Comparison of ENCODE assay signal across 28 cellular contexts in genomic region chr3:177330771-177331170, GRCh38.
DNase-seq lines count a peak whose midpoint lies in the region; ATAC-seq, FAIRE-seq and TF ChIP-seq lines count a peak whose summit lies in the region.
"Had no signal": no experiment of that assay in that cellular context is flagged by ENCODE, and none has a peak within 500 bp of the region (broad histone marks: within the 10 kb centered on the region; RNA-seq: fewer than 3 reads in every experiment).

No MANE protein-coding gene starts in this region.

- H4K20me1 ChIP-seq in HepG2 (ENCODE audit: insufficient read depth, low read length) (no peaks in the 10 kb centered on the region), SU-DHL-6 (ENCODE audit: low read depth, low read length) (no peaks in the 10 kb centered on the region)

- intact Hi-C loops in HepG2 (cut with micrococcal nuclease; ENCODE audit: unreplicated experiment) (no loop called here), right lobe of liver (cut with DNase I) (no loop called here), heart right ventricle (cut with DNase I) (loop anchor here in 1 of 10 donors (10.0 kb wide), 1 partner anchor 116 kb away; no protein-coding TSS in a partner anchor), Calu3 (cut with micrococcal nuclease; ENCODE audit: unreplicated experiment) (no loop called here)

- FAIRE-seq in HepG2 (lab: Jason Lieb, UNC), result no peak
- FAIRE-seq: endometrium, GM12892 had no signal

- CTCF ChIA-PET in HepG2 (lab: Yijun Ruan, JAX; ENCODE audit: low intra/inter-chr PET ratio, low total read pairs) (no interaction called here), Calu3 (lab: Charles Lee) (no interaction called here)

- H3K27me3 Mint-ChIP-seq in Calu3 (ENCODE audit: unreplicated experiment), result no peaks in the 10 kb centered on the region
- H3K27me3 Mint-ChIP-seq: activated naive CD8-positive, alpha-beta T cell treated with anti-CD3 and anti-CD28 coated beads, Interleukin-2, amount 50 U/mL, for 24 hours; CD4-positive, CD25-positive, alpha-beta regulatory T cell had no signal

- 55% methylated on average over 6 of the region's 6 CpGs for WGBS in HepG2 (ENCODE audit: low lambda C conversion rate)
- 86% methylated on average over 6 of the region's 6 CpGs for WGBS in right lobe of liver (ENCODE audit: insufficient coverage, low coverage, low lambda C conversion rate, missing lambda C conversion rate)
- 43 to 60% methylated on average over 6 of the region's 6 CpGs for WGBS in heart right ventricle, 2 donors

- peaks cover 61% of the 10 kb centered on the region for H3F3A ChIP-seq in SU-DHL-6 (ENCODE audit: insufficient read depth)

- H3K4me1 ChIP-seq in HepG2 (ENCODE audit: insufficient read depth, low read length) (peaks cover 26% of the 10 kb centered on the region), right lobe of liver (no peaks in the 10 kb centered on the region), heart right ventricle (peaks cover 3 to 43% (median 23%) of the 10 kb centered on the region in 9 donors), BE2C (peaks cover 14% of the 10 kb centered on the region)
- H3K4me1 ChIP-seq: uterus had no signal

- H3K9me2 ChIP-seq in SU-DHL-6 (replicated peaks; ENCODE audit: insufficient read depth, low read length), result no peaks in the 10 kb centered on the region

- TF ChIP-seq EP300 in HepG2 (IDR thresholded peaks at IDR 0.05; ENCODE audit: low read depth in 2 of 2, low read length in 2 of 2) (no peak), HepG2 (CRISPR knock-in tag; IDR thresholded peaks at IDR 0.05; ENCODE audit: borderline replicate concordance) (no peak)

- TF ChIP-seq CTCF in HepG2 (CRISPR knock-in tag; IDR thresholded peaks at IDR 0.05) (no peak), right lobe of liver (IDR thresholded peaks at IDR 0.05) (no peak), SU-DHL-6 (IDR thresholded peaks at IDR 0.05; ENCODE audit: insufficient read depth, low read length, poor library complexity, severe bottlenecking) (no peak), heart right ventricle (IDR thresholded peaks at IDR 0.05) (no peak), BE2C (IDR thresholded peaks at IDR 0.05; ENCODE audit: low read depth, low read length) (no peak), Calu3 (IDR thresholded peaks at IDR 0.05; ENCODE audit: unreplicated experiment) (no peak)

- H3K9ac ChIP-seq in HepG2 (ENCODE audit: insufficient read depth, low read depth, low read length) (no peak overlapping the region), SU-DHL-6 (ENCODE audit: low read length) (no peak overlapping the region)

- no peaks in the 10 kb centered on the region for H3K9me3 Mint-ChIP-seq in Calu3 (ENCODE audit: low read depth, unreplicated experiment)
- H3K9me3 Mint-ChIP-seq: activated naive CD8-positive, alpha-beta T cell treated with anti-CD3 and anti-CD28 coated beads, Interleukin-2, amount 50 U/mL, for 24 hours; CD4-positive, CD25-positive, alpha-beta regulatory T cell; HFFc6; natural killer cell; WTC11 had no signal

- peaks cover 2% of the 10 kb centered on the region for H3K4me1 Mint-ChIP-seq in Calu3 (ENCODE audit: low read depth, unreplicated experiment)

- DNase-seq in HepG2 (ENCODE audit: low spot score), result no peak
- no peak for DNase-seq in right lobe of liver
- DNase-seq in heart right ventricle, result no peak
- no peak for DNase-seq in BE2C
- no peak for DNase-seq in mesenteric fat pad (ENCODE audit: low spot score)
- no peak for DNase-seq in Calu3
- DNase-seq: ACHN; activated CD4-positive, alpha-beta T cell treated with anti-CD3 and anti-CD28 coated beads, Interleukin-2, amount 50 U/mL, for 4 hours; activated effector memory CD4-positive, alpha-beta T cell treated with anti-CD3 and anti-CD28 coated beads, Interleukin-2, amount 50 U/mL, for 16 hours; activated naive CD8-positive, alpha-beta T cell treated with anti-CD3 and anti-CD28 coated beads, Interleukin-2, amount 50 U/mL, for 24 hours; activated T-cell treated with anti-CD3 and anti-CD28 coated beads for 4 hours; CD4-positive, CD25-positive, alpha-beta regulatory T cell; DMS53; HFFc6; left colon; midbrain; natural killer cell; NCI-H2081; NCI-H446 treated with DMSO at 0.1 percent for 48 hours; uterus had no signal

- no peak overlapping the region for H3K27ac Mint-ChIP-seq in Calu3 (ENCODE audit: unreplicated experiment)
- H3K27ac Mint-ChIP-seq: activated naive CD8-positive, alpha-beta T cell treated with anti-CD3 and anti-CD28 coated beads, Interleukin-2, amount 50 U/mL, for 24 hours; CD4-positive, CD25-positive, alpha-beta regulatory T cell; HFFc6; natural killer cell; WTC11 had no signal

- in situ Hi-C loops in HepG2 (cut with HindIII; ENCODE audit: extremely low pct_ligation_motif_present, low pct_unique_long_range_greater_than_20kb), result no loop called here

- no peak for TF ChIP-seq RAD21 in HepG2 (CRISPR knock-in tag; IDR thresholded peaks at IDR 0.05)

- H3K4me3 Mint-ChIP-seq in Calu3 (ENCODE audit: low read depth, unreplicated experiment), result no peak overlapping the region
- H3K4me3 Mint-ChIP-seq: activated naive CD8-positive, alpha-beta T cell treated with anti-CD3 and anti-CD28 coated beads, Interleukin-2, amount 50 U/mL, for 24 hours; CD4-positive, CD25-positive, alpha-beta regulatory T cell; HFFc6; natural killer cell; WTC11 had no signal

- no peak; the same call in 2 of the 3 replicates for ATAC-seq in HepG2
- no peak for ATAC-seq in right lobe of liver
- ATAC-seq in heart right ventricle, result peak in 7 of 8 donors; percentile 23 to 81 (median 56)
- no peak for ATAC-seq in GM21447 (IDR thresholded peaks at IDR 0.05; ENCODE audit: unreplicated experiment)
- ATAC-seq: activated naive CD8-positive, alpha-beta T cell treated with anti-CD3 and anti-CD28 coated beads, Interleukin-2, amount 50 U/mL, for 24 hours; left colon; natural killer cell; SK-N-SH treated with all-trans-retinoic acid at 6 μM for 48 hours; WTC11 had no signal

- H3K4me2 ChIP-seq in HepG2 (ENCODE audit: low read depth, low read length) (0 out of 2 replicates have a peak overlapping the region, but pooled peaks have one; percentile 15), SU-DHL-6 (ENCODE audit: low read depth, low read length, poor library complexity, severe bottlenecking) (no peak overlapping the region)

- POLR2A ChIA-PET in HepG2 (lab: Yijun Ruan, JAX), result no interaction called here

- H2AFZ ChIP-seq in HepG2 (ENCODE audit: low read length) (no peak overlapping the region), SU-DHL-6 (ENCODE audit: low read depth, low read length, severe bottlenecking) (peak overlapping the region; percentile 12)

- BruUV-seq in HepG2 (replicated peaks; lab: Mats Ljungman, UMichigan), result no TSS peak
- BruUV-seq in Calu3 (replicated peaks; lab: Mats Ljungman, UMichigan), result no TSS peak

- H3K9me3 ChIP-seq in HepG2 (ENCODE audit: low read length), result no peaks in the 10 kb centered on the region
- H3K9me3 ChIP-seq in right lobe of liver, result no peaks in the 10 kb centered on the region
- H3K9me3 ChIP-seq in SU-DHL-6 (ENCODE audit: insufficient read depth, low read length), result no peaks in the 10 kb centered on the region
- no peaks in the 10 kb centered on the region for H3K9me3 ChIP-seq in heart right ventricle
- H3K9me3 ChIP-seq in BE2C, result no peaks in the 10 kb centered on the region
- H3K9me3 ChIP-seq: suprapubic skin, uterus had no signal

- H3K79me2 ChIP-seq in HepG2 (ENCODE audit: insufficient read depth, low read length) (no peaks in the 10 kb centered on the region), SU-DHL-6 (ENCODE audit: insufficient read depth, low read length) (no peaks in the 10 kb centered on the region)

- H3K36me3 ChIP-seq in HepG2 (replicated peaks in 1 of 2; ENCODE audit: control insufficient read depth in 1 of 2, insufficient read depth in 2 of 2, low read length in 2 of 2) (no peaks in the 10 kb centered on the region), right lobe of liver (no peaks in the 10 kb centered on the region), SU-DHL-6 (ENCODE audit: low read length) (no peaks in the 10 kb centered on the region), heart right ventricle (no peaks in the 10 kb centered on the region), BE2C (no peaks in the 10 kb centered on the region)
- H3K36me3 ChIP-seq: suprapubic skin, uterus had no signal

- no peak for TF ChIP-seq POLR2A in HepG2 (IDR thresholded peaks at IDR 0.05; ENCODE audit: insufficient read depth in 1 of 2, low read depth in 2 of 2, low read length in 2 of 2)
- TF ChIP-seq POLR2A in right lobe of liver (IDR thresholded peaks at IDR 0.05), result no peak

- H3K27me3 ChIP-seq in HepG2 (ENCODE audit: control insufficient read depth in 1 of 2, insufficient read depth in 2 of 2, low read length in 2 of 2) (no peaks in the 10 kb centered on the region), right lobe of liver (no peaks in the 10 kb centered on the region), SU-DHL-6 (ENCODE audit: low read length) (no peaks in the 10 kb centered on the region), heart right ventricle (no peaks in the 10 kb centered on the region), BE2C (no peaks in the 10 kb centered on the region)
- H3K27me3 ChIP-seq: suprapubic skin, uterus had no signal

- H3K4me3 ChIP-seq in HepG2 (replicated peaks in 1 of 3; ENCODE audit: insufficient read depth in 1 of 3, low read depth in 2 of 3, low read length in 3 of 3) (no peak overlapping the region), right lobe of liver (no peak overlapping the region), SU-DHL-6 (ENCODE audit: insufficient read depth, low read length, poor library complexity, severe bottlenecking) (no peak overlapping the region), heart right ventricle (no peak overlapping the region), BE2C (ENCODE audit: low read depth, low read length) (no peak overlapping the region)
- H3K4me3 ChIP-seq: suprapubic skin, uterus had no signal

- H3K27ac ChIP-seq in HepG2 (ENCODE audit: extremely low read length, insufficient read depth, low read length) (no peak overlapping the region), right lobe of liver (no peak overlapping the region), SU-DHL-6 (ENCODE audit: low read depth, low read length) (peak overlapping the region; percentile 51; the same call in 1 of the 2 replicates), heart right ventricle (peak overlapping the region in 7 of 10 donors; percentile 2 to 53 (median 35))
- H3K27ac ChIP-seq: RWPE1, suprapubic skin, uterus had no signal

- no peaks in the 10 kb centered on the region for H3K36me3 Mint-ChIP-seq in Calu3 (ENCODE audit: insufficient read depth, unreplicated experiment)
- H3K36me3 Mint-ChIP-seq: CD4-positive, CD25-positive, alpha-beta regulatory T cell; natural killer cell; WTC11 had no signal

TF ChIP-seq in HepG2, 621 proteins besides CTCF, POLR2A, EP300 and RAD21 (continues in another document):
- TF ChIP-seq LBX2 (CRISPR knock-in tag; IDR thresholded peaks at IDR 0.05; ENCODE audit: borderline replicate concordance) (no peak), ZFP62 (CRISPR knock-in tag; IDR thresholded peaks at IDR 0.05) (no peak), FOSL2 (CRISPR knock-in tag; IDR thresholded peaks at IDR 0.05) (no peak), CAMTA2 (CRISPR knock-in tag; IDR thresholded peaks at IDR 0.05; ENCODE audit: borderline replicate concordance) (no peak), TARDBP (CRISPR knock-in tag; IDR thresholded peaks at IDR 0.05) (no peak)

Comparison
In these comparisons a context has a peak if more than half of its experiments do, and no peak if none do; other contexts are left out.
1. ATAC-seq: peak in heart right ventricle (7 of 8); none in HepG2 (single experiment), right lobe of liver (0 of 4) and GM21447 (single experiment).
2. H3K27ac ChIP-seq: peak in SU-DHL-6 (single experiment) and heart right ventricle (7 of 10); none in HepG2 (single experiment) and right lobe of liver (0 of 3).